Comparison of ENCODE assay signal across 9 cellular contexts in the genomic region with DNA sequence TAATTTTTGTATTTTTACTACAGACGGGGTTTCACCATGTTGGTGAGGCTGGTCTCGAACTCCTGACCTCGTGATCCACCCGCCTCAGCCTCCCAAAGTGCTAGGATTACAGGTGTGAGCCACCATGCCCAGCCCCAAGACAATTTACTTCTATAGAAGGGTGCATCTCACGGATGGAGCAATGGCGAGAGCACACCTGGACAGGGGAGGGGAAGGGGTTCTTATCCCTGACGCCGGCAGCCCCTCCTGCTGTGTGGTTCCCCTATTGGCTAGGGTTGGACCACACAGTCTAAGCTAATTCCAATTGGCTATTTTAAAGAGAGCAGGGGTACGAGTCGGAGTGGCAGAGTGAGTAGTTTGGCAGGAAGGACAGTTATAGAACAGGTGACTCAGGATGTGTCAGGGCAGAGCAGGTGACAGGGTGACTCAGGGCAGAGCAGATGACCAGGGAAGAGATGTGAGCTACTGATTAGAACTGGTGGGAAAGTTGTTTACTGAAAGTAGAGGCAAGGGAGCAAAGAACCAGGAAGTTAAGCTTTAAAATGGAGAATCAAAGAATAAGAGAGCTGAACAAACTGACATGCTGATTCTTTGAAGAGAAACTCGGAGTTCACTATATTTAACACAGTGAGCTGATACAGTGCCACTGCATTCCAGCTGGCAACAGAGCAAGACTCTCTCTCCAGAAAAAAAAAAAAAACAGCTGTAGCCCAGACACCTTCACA. TPM values are rescaled to one million over a fixed set of nuclear protein-coding genes. Genes with fewer than 3 reads are reported as not detected.
DNase-seq lines count a peak whose midpoint lies in the region; ATAC-seq and TF ChIP-seq lines count a peak whose summit lies in the region.
"Had no signal": no experiment of that assay in that cellular context is flagged by ENCODE, and none has a peak within 500 bp of the region (broad histone marks: within the 10 kb centered on the region; RNA-seq: fewer than 3 reads in every experiment).

No MANE protein-coding gene starts in this region.

- peaks cover 33% of the 10 kb centered on the region for H3K27me3 Mint-ChIP-seq in nephron progenitor cell (ENCODE audit: low read depth, poor library complexity)

- ATAC-seq in GM18861 (IDR thresholded peaks at IDR 0.05; ENCODE audit: unreplicated experiment) (no peak), GM21390 (IDR thresholded peaks at IDR 0.05; ENCODE audit: unreplicated experiment) (no peak), HG02798 (IDR thresholded peaks at IDR 0.05; ENCODE audit: poor library complexity, unreplicated experiment) (no peak)

- H3K27ac Mint-ChIP-seq in nephron progenitor cell = no peak overlapping the region

- peak overlapping the region; percentile 44 for H3K4me3 Mint-ChIP-seq in nephron progenitor cell

- TF ChIP-seq CTCF in nephron progenitor cell (IDR thresholded peaks at IDR 0.05) = no peak

- H3K4me1 Mint-ChIP-seq in nephron progenitor cell = peaks cover 65% of the 10 kb centered on the region

- H3K9me3 Mint-ChIP-seq in nephron progenitor cell = peaks cover 3% of the 10 kb centered on the region

- peak; percentile 66 for DNase-seq in EH (ENCODE audit: low read depth)
- peak; percentile 79 for DNase-seq in NCI-H2029 (lab: John Stamatoyannopoulos, UW)
- peak; percentile 53 to 76 for DNase-seq in dermis microvascular lymphatic vessel endothelial cell (ENCODE audit: low read depth in 2 of 2)
- no peak for DNase-seq in nephron progenitor cell
- DNase-seq in epidermal melanocyte (ENCODE audit: insufficient read length, low spot score) = no peak
- DNase-seq: NCI-H446 had no signal

- H3K36me3 Mint-ChIP-seq in nephron progenitor cell (ENCODE audit: low read depth) = no peaks in the 10 kb centered on the region

RNA-seq across cellular contexts. Expression of gene UBE2I, which starts 12.6 kb away (rescaled TPM):
- 34.1 and 40.1 TPM in 2 replicates for total RNA-seq in dermis microvascular lymphatic vessel endothelial cell

RNA-seq across cellular contexts. Expression of gene BAIAP3, which starts 36.6 kb away (rescaled TPM):
- total RNA-seq in dermis microvascular lymphatic vessel endothelial cell = 0.64 and 1.6 TPM in 2 replicates

RNA-seq across cellular contexts. Expression of gene TPSD1, which starts 41.0 kb away (rescaled TPM):
- not detected in 2 replicates for total RNA-seq in dermis microvascular lymphatic vessel endothelial cell

RNA-seq across cellular contexts. Expression of gene TSR3, which starts 54.8 kb away (rescaled TPM):
- 53.7 and 58.4 TPM in 2 replicates for total RNA-seq in dermis microvascular lymphatic vessel endothelial cell

RNA-seq across cellular contexts. Expression of gene GNPTG, which starts 54.9 kb away (rescaled TPM):
- total RNA-seq in dermis microvascular lymphatic vessel endothelial cell = 16.8 and 36.2 TPM in 2 replicates

Comparison
In these comparisons a context has a peak if more than half of its experiments do, and no peak if none do; other contexts are left out.
1. DNase-seq: peak in EH (single experiment), NCI-H2029 (single experiment) and dermis microvascular lymphatic vessel endothelial cell (2 of 2); none in nephron progenitor cell (single experiment) and epidermal melanocyte (single experiment).